In genomic region chr3:186600896-186601295, GRCh38 we compare ENCODE assay signal across 1 cellular context.
TF ChIP-seq lines count a peak whose summit lies in the region.

No MANE protein-coding gene starts in this region.

TF ChIP-seq in HepG2, 621 proteins besides CTCF, POLR2A, EP300 and RAD21:
- TF ChIP-seq REXO4 (CRISPR knock-in tag; IDR thresholded peaks at IDR 0.05; ENCODE audit: borderline replicate concordance) (no peak), ZNF512 (CRISPR knock-in tag; IDR thresholded peaks at IDR 0.05) (peak; percentile 91), TGIF2 (CRISPR knock-in tag; IDR thresholded peaks at IDR 0.05) (no peak), HNRNPK (IDR thresholded peaks at IDR 0.05; ENCODE audit: low read depth, low read length, poor library complexity, severe bottlenecking) (peak; percentile 87), PCBP2 (optimal IDR thresholded peaks at IDR 0.05; ENCODE audit: low read depth, low read length, poor library complexity, severe bottlenecking) (peak; percentile 43), ZNF34 (CRISPR knock-in tag; IDR thresholded peaks at IDR 0.05; ENCODE audit: borderline replicate concordance) (no peak)
